In the genomic region with DNA sequence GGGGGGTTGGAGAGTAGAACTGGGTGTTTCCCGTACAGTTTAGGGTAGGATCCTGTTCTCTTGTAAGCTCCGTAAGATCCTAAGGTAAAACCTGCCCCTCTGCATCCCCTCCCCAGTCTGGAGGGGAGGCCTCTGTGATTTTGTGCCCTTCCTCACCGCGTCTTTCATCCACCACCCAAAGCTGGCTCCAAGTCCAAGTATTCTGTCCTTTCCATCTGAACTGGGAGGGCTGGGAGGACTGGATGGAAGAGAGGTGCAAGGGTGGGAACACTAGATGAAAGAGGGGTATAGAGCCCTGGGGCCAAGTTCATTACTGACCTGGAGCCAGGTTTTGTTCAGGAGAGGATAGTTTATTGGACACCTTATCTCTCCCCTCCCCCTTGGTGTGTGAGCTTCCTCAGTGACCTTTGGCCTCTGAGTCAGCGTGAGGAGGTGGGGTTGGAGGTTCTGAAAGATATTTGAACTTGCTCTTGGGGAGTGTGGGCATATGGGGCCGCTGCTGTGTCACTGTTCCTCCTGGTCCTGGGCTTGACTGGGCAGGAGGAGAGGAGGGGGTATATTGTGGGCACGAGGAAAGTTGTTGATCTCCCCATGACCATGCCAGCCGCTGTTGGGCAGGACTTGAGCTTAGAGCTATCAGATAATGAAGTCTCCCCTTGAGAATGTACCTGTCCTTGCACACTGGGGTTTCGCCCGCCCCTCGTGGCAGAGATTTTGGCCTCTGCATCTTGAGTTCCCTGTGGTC, we compare ENCODE assay signal across 1 cellular context.
TF ChIP-seq lines count a peak whose summit lies in the region.

No MANE protein-coding gene starts in this region.

TF ChIP-seq in HepG2, 621 proteins besides CTCF, POLR2A, EP300 and RAD21 (continued from another document and continues in another):
- TF ChIP-seq, protein P1, sequence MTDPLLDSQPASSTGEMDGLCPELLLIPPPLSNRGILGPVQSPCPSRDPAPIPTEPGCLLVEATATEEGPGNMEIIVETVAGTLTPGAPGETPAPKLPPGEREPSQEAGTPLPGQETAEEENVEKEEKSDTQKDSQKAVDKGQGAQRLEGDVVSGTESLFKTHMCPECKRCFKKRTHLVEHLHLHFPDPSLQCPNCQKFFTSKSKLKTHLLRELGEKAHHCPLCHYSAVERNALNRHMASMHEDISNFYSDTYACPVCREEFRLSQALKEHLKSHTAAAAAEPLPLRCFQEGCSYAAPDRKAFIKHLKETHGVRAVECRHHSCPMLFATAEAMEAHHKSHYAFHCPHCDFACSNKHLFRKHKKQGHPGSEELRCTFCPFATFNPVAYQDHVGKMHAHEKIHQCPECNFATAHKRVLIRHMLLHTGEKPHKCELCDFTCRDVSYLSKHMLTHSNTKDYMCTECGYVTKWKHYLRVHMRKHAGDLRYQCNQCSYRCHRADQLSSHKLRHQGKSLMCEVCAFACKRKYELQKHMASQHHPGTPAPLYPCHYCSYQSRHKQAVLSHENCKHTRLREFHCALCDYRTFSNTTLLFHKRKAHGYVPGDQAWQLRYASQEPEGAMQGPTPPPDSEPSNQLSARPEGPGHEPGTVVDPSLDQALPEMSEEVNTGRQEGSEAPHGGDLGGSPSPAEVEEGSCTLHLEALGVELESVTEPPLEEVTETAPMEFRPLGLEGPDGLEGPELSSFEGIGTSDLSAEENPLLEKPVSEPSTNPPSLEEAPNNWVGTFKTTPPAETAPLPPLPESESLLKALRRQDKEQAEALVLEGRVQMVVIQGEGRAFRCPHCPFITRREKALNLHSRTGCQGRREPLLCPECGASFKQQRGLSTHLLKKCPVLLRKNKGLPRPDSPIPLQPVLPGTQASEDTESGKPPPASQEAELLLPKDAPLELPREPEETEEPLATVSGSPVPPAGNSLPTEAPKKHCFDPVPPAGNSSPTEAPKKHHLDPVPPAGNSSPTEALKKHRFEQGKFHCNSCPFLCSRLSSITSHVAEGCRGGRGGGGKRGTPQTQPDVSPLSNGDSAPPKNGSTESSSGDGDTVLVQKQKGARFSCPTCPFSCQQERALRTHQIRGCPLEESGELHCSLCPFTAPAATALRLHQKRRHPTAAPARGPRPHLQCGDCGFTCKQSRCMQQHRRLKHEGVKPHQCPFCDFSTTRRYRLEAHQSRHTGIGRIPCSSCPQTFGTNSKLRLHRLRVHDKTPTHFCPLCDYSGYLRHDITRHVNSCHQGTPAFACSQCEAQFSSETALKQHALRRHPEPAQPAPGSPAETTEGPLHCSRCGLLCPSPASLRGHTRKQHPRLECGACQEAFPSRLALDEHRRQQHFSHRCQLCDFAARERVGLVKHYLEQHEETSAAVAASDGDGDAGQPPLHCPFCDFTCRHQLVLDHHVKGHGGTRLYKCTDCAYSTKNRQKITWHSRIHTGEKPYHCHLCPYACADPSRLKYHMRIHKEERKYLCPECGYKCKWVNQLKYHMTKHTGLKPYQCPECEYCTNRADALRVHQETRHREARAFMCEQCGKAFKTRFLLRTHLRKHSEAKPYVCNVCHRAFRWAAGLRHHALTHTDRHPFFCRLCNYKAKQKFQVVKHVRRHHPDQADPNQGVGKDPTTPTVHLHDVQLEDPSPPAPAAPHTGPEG (CRISPR knock-in tag; IDR thresholded peaks at IDR 0.05), result 0 out of 2 replicates have a peak, but pooled peaks have one; percentile 72
- TF ChIP-seq MTF2 (CRISPR knock-in tag; IDR thresholded peaks at IDR 0.05; ENCODE audit: borderline replicate concordance) (no peak), ZNF225 (CRISPR knock-in tag; IDR thresholded peaks at IDR 0.05) (no peak), ZNF570 (CRISPR knock-in tag; IDR thresholded peaks at IDR 0.05; ENCODE audit: borderline replicate concordance) (no peak), ZNF230 (CRISPR knock-in tag; IDR thresholded peaks at IDR 0.05) (no peak), KLF15 (CRISPR knock-in tag; IDR thresholded peaks at IDR 0.05; ENCODE audit: borderline replicate concordance) (no peak), THAP11 (CRISPR knock-in tag; IDR thresholded peaks at IDR 0.05) (peak; percentile 78), ZNF83 (CRISPR knock-in tag; IDR thresholded peaks at IDR 0.05; ENCODE audit: borderline replicate concordance) (no peak), SOX13 (IDR thresholded peaks at IDR 0.05) (peak; percentile 77), SOX13 (CRISPR knock-in tag; conservative IDR thresholded peaks at IDR 0.05 in 1 of 2, IDR thresholded peaks at IDR 0.05 in 1 of 2) (peak in 1 of 2 experiments; percentile 87; a peak in 2 of 4 replicates), ZNF589 (CRISPR knock-in tag; conservative IDR thresholded peaks at IDR 0.05) (no peak), ZNF234 (CRISPR knock-in tag; conservative IDR thresholded peaks at IDR 0.05) (no peak), KLF12 (CRISPR knock-in tag; IDR thresholded peaks at IDR 0.05; ENCODE audit: borderline replicate concordance) (peak; percentile 74; the same call in 1 of the 2 replicates), HNF4A (CRISPR knock-in tag; IDR thresholded peaks at IDR 0.05) (peak; percentile 97), NONO (IDR thresholded peaks at IDR 0.05) (no peak), NONO (CRISPR knock-in tag; conservative IDR thresholded peaks at IDR 0.05) (peak; percentile 32; the same call in 1 of the 2 replicates), SUZ12 (IDR thresholded peaks at IDR 0.05; ENCODE audit: low read depth, low read length) (no peak), KLF6 (CRISPR knock-in tag; IDR thresholded peaks at IDR 0.05) (peak; percentile 95), POLR2G (IDR thresholded peaks at IDR 0.05; ENCODE audit: low read depth, low read length) (peak; percentile 67; the same call in 1 of the 2 replicates), PRMT3 (CRISPR knock-in tag; IDR thresholded peaks at IDR 0.05; ENCODE audit: borderline replicate concordance, low read depth) (peak; percentile 36; the same call in 1 of the 2 replicates), ZNF619 (CRISPR knock-in tag; IDR thresholded peaks at IDR 0.05) (no peak), ZKSCAN5 (CRISPR knock-in tag; IDR thresholded peaks at IDR 0.05) (no peak), ZFY (CRISPR knock-in tag; IDR thresholded peaks at IDR 0.05) (peak; percentile 50; the same call in 1 of the 2 replicates)
- TF ChIP-seq, protein P2, sequence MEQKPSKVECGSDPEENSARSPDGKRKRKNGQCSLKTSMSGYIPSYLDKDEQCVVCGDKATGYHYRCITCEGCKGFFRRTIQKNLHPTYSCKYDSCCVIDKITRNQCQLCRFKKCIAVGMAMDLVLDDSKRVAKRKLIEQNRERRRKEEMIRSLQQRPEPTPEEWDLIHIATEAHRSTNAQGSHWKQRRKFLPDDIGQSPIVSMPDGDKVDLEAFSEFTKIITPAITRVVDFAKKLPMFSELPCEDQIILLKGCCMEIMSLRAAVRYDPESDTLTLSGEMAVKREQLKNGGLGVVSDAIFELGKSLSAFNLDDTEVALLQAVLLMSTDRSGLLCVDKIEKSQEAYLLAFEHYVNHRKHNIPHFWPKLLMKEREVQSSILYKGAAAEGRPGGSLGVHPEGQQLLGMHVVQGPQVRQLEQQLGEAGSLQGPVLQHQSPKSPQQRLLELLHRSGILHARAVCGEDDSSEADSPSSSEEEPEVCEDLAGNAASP (CRISPR knock-in tag; IDR thresholded peaks at IDR 0.05; ENCODE audit: borderline replicate concordance), result peak; percentile 91
- TF ChIP-seq, protein P3, sequence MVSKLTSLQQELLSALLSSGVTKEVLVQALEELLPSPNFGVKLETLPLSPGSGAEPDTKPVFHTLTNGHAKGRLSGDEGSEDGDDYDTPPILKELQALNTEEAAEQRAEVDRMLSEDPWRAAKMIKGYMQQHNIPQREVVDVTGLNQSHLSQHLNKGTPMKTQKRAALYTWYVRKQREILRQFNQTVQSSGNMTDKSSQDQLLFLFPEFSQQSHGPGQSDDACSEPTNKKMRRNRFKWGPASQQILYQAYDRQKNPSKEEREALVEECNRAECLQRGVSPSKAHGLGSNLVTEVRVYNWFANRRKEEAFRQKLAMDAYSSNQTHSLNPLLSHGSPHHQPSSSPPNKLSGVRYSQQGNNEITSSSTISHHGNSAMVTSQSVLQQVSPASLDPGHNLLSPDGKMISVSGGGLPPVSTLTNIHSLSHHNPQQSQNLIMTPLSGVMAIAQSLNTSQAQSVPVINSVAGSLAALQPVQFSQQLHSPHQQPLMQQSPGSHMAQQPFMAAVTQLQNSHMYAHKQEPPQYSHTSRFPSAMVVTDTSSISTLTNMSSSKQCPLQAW (CRISPR knock-in tag; IDR thresholded peaks at IDR 0.05), result peak; percentile 96
- TF ChIP-seq, protein P4, sequence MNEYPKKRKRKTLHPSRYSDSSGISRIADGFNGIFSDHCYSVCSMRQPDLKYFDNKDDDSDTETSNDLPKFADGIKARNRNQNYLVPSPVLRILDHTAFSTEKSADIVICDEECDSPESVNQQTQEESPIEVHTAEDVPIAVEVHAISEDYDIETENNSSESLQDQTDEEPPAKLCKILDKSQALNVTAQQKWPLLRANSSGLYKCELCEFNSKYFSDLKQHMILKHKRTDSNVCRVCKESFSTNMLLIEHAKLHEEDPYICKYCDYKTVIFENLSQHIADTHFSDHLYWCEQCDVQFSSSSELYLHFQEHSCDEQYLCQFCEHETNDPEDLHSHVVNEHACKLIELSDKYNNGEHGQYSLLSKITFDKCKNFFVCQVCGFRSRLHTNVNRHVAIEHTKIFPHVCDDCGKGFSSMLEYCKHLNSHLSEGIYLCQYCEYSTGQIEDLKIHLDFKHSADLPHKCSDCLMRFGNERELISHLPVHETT (CRISPR knock-in tag; conservative IDR thresholded peaks at IDR 0.05), result 0 out of 2 replicates have a peak, but pooled peaks have one; percentile 53
- TF ChIP-seq, protein P5, sequence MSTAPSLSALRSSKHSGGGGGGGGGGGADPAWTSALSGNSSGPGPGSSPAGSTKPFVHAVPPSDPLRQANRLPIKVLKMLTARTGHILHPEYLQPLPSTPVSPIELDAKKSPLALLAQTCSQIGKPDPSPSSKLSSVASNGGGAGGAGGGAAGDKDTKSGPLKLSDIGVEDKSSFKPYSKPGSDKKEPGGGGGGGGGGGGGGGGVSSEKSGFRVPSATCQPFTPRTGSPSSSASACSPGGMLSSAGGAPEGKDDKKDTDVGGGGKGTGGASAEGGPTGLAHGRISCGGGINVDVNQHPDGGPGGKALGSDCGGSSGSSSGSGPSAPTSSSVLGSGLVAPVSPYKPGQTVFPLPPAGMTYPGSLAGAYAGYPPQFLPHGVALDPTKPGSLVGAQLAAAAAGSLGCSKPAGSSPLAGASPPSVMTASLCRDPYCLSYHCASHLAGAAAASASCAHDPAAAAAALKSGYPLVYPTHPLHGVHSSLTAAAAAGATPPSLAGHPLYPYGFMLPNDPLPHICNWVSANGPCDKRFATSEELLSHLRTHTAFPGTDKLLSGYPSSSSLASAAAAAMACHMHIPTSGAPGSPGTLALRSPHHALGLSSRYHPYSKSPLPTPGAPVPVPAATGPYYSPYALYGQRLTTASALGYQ (CRISPR knock-in tag; IDR thresholded peaks at IDR 0.05), result peak; percentile 82; the same call in 1 of the 2 replicates
- TF ChIP-seq, protein P6, sequence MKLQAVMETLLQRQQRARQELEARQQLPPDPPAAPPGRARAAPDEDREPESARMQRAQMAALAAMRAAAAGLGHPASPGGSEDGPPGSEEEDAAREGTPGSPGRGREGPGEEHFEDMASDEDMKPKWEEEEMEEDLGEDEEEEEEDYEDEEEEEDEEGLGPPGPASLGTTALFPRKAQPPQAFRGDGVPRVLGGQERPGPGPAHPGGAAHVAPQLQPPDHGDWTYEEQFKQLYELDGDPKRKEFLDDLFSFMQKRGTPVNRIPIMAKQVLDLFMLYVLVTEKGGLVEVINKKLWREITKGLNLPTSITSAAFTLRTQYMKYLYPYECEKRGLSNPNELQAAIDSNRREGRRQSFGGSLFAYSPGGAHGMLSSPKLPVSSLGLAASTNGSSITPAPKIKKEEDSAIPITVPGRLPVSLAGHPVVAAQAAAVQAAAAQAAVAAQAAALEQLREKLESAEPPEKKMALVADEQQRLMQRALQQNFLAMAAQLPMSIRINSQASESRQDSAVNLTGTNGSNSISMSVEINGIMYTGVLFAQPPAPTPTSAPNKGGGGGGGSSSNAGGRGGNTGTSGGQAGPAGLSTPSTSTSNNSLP (IDR thresholded peaks at IDR 0.05; ENCODE audit: low read depth, low read length), result peak; percentile 89
- TF ChIP-seq, protein P7, sequence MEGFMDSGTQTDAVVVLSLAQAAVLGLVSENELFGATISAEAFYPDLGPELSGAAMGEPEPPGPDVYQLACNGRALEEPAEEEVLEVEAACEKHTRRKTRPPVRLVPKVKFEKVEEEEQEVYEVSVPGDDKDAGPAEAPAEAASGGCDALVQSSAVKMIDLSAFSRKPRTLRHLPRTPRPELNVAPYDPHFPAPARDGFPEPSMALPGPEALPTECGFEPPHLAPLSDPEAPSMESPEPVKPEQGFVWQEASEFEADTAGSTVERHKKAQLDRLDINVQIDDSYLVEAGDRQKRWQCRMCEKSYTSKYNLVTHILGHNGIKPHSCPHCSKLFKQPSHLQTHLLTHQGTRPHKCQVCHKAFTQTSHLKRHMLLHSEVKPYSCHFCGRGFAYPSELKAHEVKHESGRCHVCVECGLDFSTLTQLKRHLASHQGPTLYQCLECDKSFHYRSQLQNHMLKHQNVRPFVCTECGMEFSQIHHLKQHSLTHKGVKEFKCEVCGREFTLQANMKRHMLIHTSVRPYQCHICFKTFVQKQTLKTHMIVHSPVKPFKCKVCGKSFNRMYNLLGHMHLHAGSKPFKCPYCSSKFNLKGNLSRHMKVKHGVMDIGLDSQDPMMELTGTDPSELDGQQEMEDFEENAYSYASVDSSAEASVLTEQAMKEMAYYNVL (CRISPR knock-in tag; IDR thresholded peaks at IDR 0.05; ENCODE audit: borderline replicate concordance), result peak; percentile 60; the same call in 1 of the 2 replicates
- TF ChIP-seq, protein P8, sequence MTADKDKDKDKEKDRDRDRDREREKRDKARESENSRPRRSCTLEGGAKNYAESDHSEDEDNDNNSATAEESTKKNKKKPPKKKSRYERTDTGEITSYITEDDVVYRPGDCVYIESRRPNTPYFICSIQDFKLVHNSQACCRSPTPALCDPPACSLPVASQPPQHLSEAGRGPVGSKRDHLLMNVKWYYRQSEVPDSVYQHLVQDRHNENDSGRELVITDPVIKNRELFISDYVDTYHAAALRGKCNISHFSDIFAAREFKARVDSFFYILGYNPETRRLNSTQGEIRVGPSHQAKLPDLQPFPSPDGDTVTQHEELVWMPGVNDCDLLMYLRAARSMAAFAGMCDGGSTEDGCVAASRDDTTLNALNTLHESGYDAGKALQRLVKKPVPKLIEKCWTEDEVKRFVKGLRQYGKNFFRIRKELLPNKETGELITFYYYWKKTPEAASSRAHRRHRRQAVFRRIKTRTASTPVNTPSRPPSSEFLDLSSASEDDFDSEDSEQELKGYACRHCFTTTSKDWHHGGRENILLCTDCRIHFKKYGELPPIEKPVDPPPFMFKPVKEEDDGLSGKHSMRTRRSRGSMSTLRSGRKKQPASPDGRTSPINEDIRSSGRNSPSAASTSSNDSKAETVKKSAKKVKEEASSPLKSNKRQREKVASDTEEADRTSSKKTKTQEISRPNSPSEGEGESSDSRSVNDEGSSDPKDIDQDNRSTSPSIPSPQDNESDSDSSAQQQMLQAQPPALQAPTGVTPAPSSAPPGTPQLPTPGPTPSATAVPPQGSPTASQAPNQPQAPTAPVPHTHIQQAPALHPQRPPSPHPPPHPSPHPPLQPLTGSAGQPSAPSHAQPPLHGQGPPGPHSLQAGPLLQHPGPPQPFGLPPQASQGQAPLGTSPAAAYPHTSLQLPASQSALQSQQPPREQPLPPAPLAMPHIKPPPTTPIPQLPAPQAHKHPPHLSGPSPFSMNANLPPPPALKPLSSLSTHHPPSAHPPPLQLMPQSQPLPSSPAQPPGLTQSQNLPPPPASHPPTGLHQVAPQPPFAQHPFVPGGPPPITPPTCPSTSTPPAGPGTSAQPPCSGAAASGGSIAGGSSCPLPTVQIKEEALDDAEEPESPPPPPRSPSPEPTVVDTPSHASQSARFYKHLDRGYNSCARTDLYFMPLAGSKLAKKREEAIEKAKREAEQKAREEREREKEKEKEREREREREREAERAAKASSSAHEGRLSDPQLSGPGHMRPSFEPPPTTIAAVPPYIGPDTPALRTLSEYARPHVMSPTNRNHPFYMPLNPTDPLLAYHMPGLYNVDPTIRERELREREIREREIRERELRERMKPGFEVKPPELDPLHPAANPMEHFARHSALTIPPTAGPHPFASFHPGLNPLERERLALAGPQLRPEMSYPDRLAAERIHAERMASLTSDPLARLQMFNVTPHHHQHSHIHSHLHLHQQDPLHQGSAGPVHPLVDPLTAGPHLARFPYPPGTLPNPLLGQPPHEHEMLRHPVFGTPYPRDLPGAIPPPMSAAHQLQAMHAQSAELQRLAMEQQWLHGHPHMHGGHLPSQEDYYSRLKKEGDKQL (CRISPR knock-in tag; IDR thresholded peaks at IDR 0.05; ENCODE audit: low read depth), result peak; percentile 80
